1 cellular context compared by ENCODE assay signal in the genomic region with DNA sequence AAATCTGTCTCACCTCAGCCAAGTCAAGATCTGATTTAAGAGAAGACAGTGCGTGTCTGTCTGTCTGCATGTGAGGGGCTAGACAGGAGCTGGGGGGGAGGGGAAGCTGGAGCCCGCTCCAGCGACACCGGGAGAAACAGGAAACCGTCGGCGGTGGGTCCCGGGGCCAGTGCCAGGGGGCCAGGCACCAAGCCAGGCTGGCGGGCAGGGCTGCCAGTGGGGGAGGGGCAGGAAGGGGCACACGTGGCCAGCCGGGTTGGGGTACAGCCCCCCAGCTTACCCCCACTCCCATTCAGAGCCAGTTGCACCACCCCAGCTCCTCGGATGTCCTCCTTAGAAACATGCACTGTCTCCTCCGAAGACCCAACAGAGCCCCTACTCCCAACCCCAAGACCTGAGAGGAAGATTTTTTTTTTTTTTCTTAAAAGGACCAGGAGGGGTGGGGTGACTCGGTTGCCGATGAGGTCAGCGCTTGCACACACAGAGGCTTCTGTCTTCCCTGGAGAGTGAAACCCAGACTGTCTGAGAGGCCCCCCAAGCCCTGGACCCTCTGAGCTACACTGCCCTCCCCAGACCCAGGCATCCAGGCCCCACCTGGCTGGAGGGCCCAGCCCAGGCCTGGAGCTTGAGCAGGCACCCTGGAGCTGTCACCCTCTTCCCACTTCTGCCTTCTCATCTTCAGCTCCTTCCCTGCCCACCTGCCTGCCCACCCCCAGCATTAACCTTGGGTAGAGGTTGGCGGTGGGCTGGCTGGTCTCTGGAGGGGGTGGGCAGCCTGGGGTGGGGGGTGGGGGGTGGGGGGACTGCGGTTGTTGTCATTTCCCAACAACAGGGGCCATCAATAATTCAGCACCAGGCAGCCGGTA.
A peak's percentile ranks its signal among the peaks of the same experiment; 100 is the strongest.
TF ChIP-seq lines count a peak whose summit lies in the region.

No MANE protein-coding gene starts in this region.

TF ChIP-seq in HepG2, 621 proteins besides CTCF, POLR2A, EP300 and RAD21:
- peak; percentile 34 for TF ChIP-seq PRPF4 (IDR thresholded peaks at IDR 0.05; ENCODE audit: low read depth, low read length, poor library complexity, severe bottlenecking)
- TF ChIP-seq HNRNPL (IDR thresholded peaks at IDR 0.05; ENCODE audit: low read depth, low read length) = 0 out of 2 replicates have a peak, but pooled peaks have one; percentile 36
- TF ChIP-seq AGO2 (optimal IDR thresholded peaks at IDR 0.05; ENCODE audit: low read depth, low read length) = peak; percentile 96
- no peak for TF ChIP-seq ZNF496 (CRISPR knock-in tag; IDR thresholded peaks at IDR 0.05; ENCODE audit: insufficient replicate concordance)
- TF ChIP-seq NFKBIZ (CRISPR knock-in tag; IDR thresholded peaks at IDR 0.05) = no peak
- TF ChIP-seq RCOR2 (CRISPR knock-in tag; IDR thresholded peaks at IDR 0.05) = no peak
- TF ChIP-seq, protein P1, sequence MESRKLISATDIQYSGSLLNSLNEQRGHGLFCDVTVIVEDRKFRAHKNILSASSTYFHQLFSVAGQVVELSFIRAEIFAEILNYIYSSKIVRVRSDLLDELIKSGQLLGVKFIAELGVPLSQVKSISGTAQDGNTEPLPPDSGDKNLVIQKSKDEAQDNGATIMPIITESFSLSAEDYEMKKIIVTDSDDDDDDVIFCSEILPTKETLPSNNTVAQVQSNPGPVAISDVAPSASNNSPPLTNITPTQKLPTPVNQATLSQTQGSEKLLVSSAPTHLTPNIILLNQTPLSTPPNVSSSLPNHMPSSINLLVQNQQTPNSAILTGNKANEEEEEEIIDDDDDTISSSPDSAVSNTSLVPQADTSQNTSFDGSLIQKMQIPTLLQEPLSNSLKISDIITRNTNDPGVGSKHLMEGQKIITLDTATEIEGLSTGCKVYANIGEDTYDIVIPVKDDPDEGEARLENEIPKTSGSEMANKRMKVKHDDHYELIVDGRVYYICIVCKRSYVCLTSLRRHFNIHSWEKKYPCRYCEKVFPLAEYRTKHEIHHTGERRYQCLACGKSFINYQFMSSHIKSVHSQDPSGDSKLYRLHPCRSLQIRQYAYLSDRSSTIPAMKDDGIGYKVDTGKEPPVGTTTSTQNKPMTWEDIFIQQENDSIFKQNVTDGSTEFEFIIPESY (CRISPR knock-in tag; IDR thresholded peaks at IDR 0.05) = peak; percentile 38; the same call in 1 of the 2 replicates
- peak; percentile 59 for TF ChIP-seq RBM22 (optimal IDR thresholded peaks at IDR 0.05; ENCODE audit: low read length)
- TF ChIP-seq RBFOX2 (IDR thresholded peaks at IDR 0.05; ENCODE audit: low read depth, low read length) = peak; percentile 81
- TF ChIP-seq GABPB1 (CRISPR knock-in tag; IDR thresholded peaks at IDR 0.05) = 0 out of 2 replicates have a peak, but pooled peaks have one; percentile 25
